ENCODE assay signal across 24 cellular contexts in the genomic region with DNA sequence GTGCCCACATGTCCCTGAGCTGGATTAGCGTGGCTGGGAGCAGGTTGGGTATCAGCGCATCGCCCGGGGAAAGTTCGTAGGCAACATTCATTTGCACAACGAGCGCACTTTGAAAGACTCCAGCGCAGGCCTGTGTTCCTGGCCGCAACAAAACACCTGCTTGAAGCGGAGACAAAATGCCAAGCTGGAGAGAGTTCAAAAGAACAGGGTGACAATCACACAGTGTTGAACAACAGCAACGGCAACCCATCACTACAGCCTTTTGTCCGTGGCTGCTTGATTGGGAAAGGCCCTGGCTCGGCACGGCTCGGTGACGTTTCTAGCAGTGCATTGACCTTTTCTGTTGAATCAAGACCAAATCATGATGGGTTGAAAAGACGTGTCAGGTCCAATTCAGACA.
"Had no signal": no experiment of that assay in that cellular context is flagged by ENCODE, and none has a peak within 500 bp of the region (broad histone marks: within the 10 kb centered on the region; RNA-seq: fewer than 3 reads in every experiment).

No MANE protein-coding gene starts in this region.

- H3K79me2 ChIP-seq: parathyroid adenoma had no signal

- H3K4me3 ChIP-seq: ovary, prostate gland, right lobe of liver, sigmoid colon, stomach, thoracic aorta, thyroid gland, tibial nerve, upper lobe of left lung, vagina had no signal

- ATAC-seq: naive thymus-derived CD4-positive, alpha-beta T cell; right cardiac atrium; right lobe of liver; stimulated activated effector memory CD8-positive, alpha-beta T cell treated with anti-CD3 and anti-CD28 coated beads, Interleukin-12 subunit alpha, Interleukin-12 subunit beta, amount 100 ng/mL, for 72 hours; stimulated activated naive B cell treated with anti-CD40 and anti-IgM and Interleukin-4, amounts not matched to agents 10 μg/mL and 1 μg/mL and 100 μg/mL, for 72 hours had no signal

- H3K36me3 ChIP-seq: ovary, prostate gland, right lobe of liver, sigmoid colon, stomach, thoracic aorta, thyroid gland, tibial nerve, upper lobe of left lung, vagina had no signal

- H3K4me1 ChIP-seq: parathyroid adenoma, prostate gland, right lobe of liver, sigmoid colon, stomach, thyroid gland, tibial nerve, upper lobe of left lung, vagina had no signal

- H3K9ac ChIP-seq: parathyroid adenoma had no signal

- H2AFZ ChIP-seq: parathyroid adenoma had no signal

- H3K9me3 ChIP-seq: ovary, prostate gland, right lobe of liver, thoracic aorta, thyroid gland, upper lobe of left lung, vagina had no signal

- DNase-seq: naive thymus-derived CD4-positive, alpha-beta T cell; natural killer cell; occipital lobe; ovary; right cardiac atrium; right lobe of liver; sigmoid colon; small intestine; stimulated activated CD4-positive, alpha-beta T cell treated with anti-CD3 and anti-CD28 coated beads, Interleukin-15, amount 100 ng/mL, for 24 hours; stimulated activated CD4-positive, alpha-beta T cell treated with anti-CD3 and anti-CD28 coated beads, Interleukin-2, amount 100 ng/mL, for 24 hours; stimulated activated CD4-positive, alpha-beta T cell treated with anti-CD3 and anti-CD28 coated beads, Interleukin-2, amount 100 ng/mL, for 48 hours; stimulated activated CD4-positive, alpha-beta T cell treated with anti-CD3 and anti-CD28 coated beads, Interleukin-4, amount 100 ng/mL, for 24 hours; stimulated activated naive B cell treated with anti-CD40 and anti-IgM and Interleukin-4, amounts not matched to agents 10 μg/mL and 1 μg/mL and 100 μg/mL, for 72 hours; stimulated activated naive CD4-positive, alpha-beta T cell treated with Interleukin-2 at 50 U/mL for 16 hours; stomach; thyroid gland; trophoblast cell had no signal

- H3K27me3 ChIP-seq: ovary, right lobe of liver, sigmoid colon, stomach, thyroid gland, tibial nerve, upper lobe of left lung, vagina had no signal

- H3K27ac ChIP-seq: ovary, parathyroid adenoma, prostate gland, right lobe of liver, sigmoid colon, stomach, thoracic aorta, thyroid gland, tibial nerve, upper lobe of left lung, vagina had no signal
